Comparison of ENCODE assay signal across 33 cellular contexts in genomic region chr2:121534007-121534406, GRCh38. TPM values are rescaled to one million over a fixed set of nuclear protein-coding genes. Genes with fewer than 3 reads are reported as not detected.
DNase-seq lines count a peak whose midpoint lies in the region; ATAC-seq and TF ChIP-seq lines count a peak whose summit lies in the region.
"Had no signal": no experiment of that assay in that cellular context is flagged by ENCODE, and none has a peak within 500 bp of the region (broad histone marks: within the 10 kb centered on the region; RNA-seq: fewer than 3 reads in every experiment).

No MANE protein-coding gene starts in this region.

- H3K9me2 ChIP-seq in SK-N-SH, result no peaks in the 10 kb centered on the region

- peak overlapping the region; percentile 45 for H3K27ac Mint-ChIP-seq in activated T-cell treated with anti-CD3 and anti-CD28 coated beads, Interleukin-2, amount 50 U/mL, for 24 hours
- peak overlapping the region; percentile 34 to 71 for H3K27ac Mint-ChIP-seq in T-cell
- H3K27ac Mint-ChIP-seq in stimulated activated memory B cell treated with anti-CD40 and anti-IgM and Interleukin-4, amounts not matched to agents 10 μg/mL and 1 μg/mL and 100 μg/mL, for 72 hours, result no peak overlapping the region
- H3K27ac Mint-ChIP-seq: activated T-helper 1 cell treated with anti-CD3 and anti-CD28 coated beads, Interleukin-12 subunit alpha, Interleukin-12 subunit beta, Interleukin-2, Interleukin-4 antibody, amounts not matched to agents 30 ng/mL and 10 ng/mL and 1 ng/mL, durations not matched to agents 14 hours and 24 hours and 36 hours had no signal

- no peak for TF ChIP-seq POLR2A in spleen (IDR thresholded peaks at IDR 0.05)

- H3K4me3 Mint-ChIP-seq in activated T-cell treated with anti-CD3 and anti-CD28 coated beads, Interleukin-2, amount 50 U/mL, for 24 hours, result no peak overlapping the region
- H3K4me3 Mint-ChIP-seq in T-cell, result no peak overlapping the region
- no peak overlapping the region for H3K4me3 Mint-ChIP-seq in stimulated activated memory B cell treated with anti-CD40 and anti-IgM and Interleukin-4, amounts not matched to agents 10 μg/mL and 1 μg/mL and 100 μg/mL, for 72 hours
- H3K4me3 Mint-ChIP-seq: activated T-helper 1 cell treated with anti-CD3 and anti-CD28 coated beads, Interleukin-12 subunit alpha, Interleukin-12 subunit beta, Interleukin-2, Interleukin-4 antibody, amounts not matched to agents 30 ng/mL and 10 ng/mL and 1 ng/mL, durations not matched to agents 14 hours and 24 hours and 36 hours had no signal

- H3K36me3 ChIP-seq in liver (ENCODE audit: control insufficient read depth in 4 of 4, insufficient read depth in 3 of 4, low read depth in 1 of 4, low read length in 3 of 4) (no peaks in the 10 kb centered on the region), spleen (peaks cover 0 to 4% (median 0%) of the 10 kb centered on the region in 6 donors), SK-N-SH (replicated peaks in 1 of 2; ENCODE audit: control insufficient read depth in 1 of 2, insufficient read depth in 2 of 2, low read length in 1 of 2) (no peaks in the 10 kb centered on the region)
- H3K36me3 ChIP-seq: ovary had no signal

- H3K9ac ChIP-seq in liver (ENCODE audit: low read depth in 1 of 2, low read length in 2 of 2) (no peak overlapping the region), SK-N-SH (no peak overlapping the region)

- H3K27me3 ChIP-seq in liver (ENCODE audit: control insufficient read depth in 4 of 4, insufficient read depth in 4 of 4, low read length in 3 of 4) (no peaks in the 10 kb centered on the region), spleen (replicated peaks in 1 of 7) (no peaks in the 10 kb centered on the region), SK-N-SH (ENCODE audit: insufficient read depth) (no peaks in the 10 kb centered on the region), dorsolateral prefrontal cortex (no peaks in the 10 kb centered on the region)
- H3K27me3 ChIP-seq: foreskin keratinocyte, ovary had no signal

- no peak for TF ChIP-seq CTCF in liver (IDR thresholded peaks at IDR 0.05; ENCODE audit: low read depth, low read length, missing input control)
- TF ChIP-seq CTCF in spleen (IDR thresholded peaks at IDR 0.05 in 8 of 11, conservative IDR thresholded peaks at IDR 0.05 in 3 of 11), result no peak
- TF ChIP-seq CTCF in SK-N-SH (IDR thresholded peaks at IDR 0.05), result no peak
- no peak for TF ChIP-seq CTCF in dorsolateral prefrontal cortex (IDR thresholded peaks at IDR 0.05 in 54 of 56, conservative IDR thresholded peaks at IDR 0.05 in 2 of 56; ENCODE audit: low read depth in 1 of 56, partially characterized antibody in 56 of 56)

- H3K9me3 Mint-ChIP-seq in activated T-cell treated with anti-CD3 and anti-CD28 coated beads, Interleukin-2, amount 50 U/mL, for 24 hours, result no peaks in the 10 kb centered on the region
- H3K9me3 Mint-ChIP-seq in T-cell, result no peaks in the 10 kb centered on the region
- no peaks in the 10 kb centered on the region for H3K9me3 Mint-ChIP-seq in stimulated activated memory B cell treated with anti-CD40 and anti-IgM and Interleukin-4, amounts not matched to agents 10 μg/mL and 1 μg/mL and 100 μg/mL, for 72 hours
- H3K9me3 Mint-ChIP-seq: activated T-helper 1 cell treated with anti-CD3 and anti-CD28 coated beads, Interleukin-12 subunit alpha, Interleukin-12 subunit beta, Interleukin-2, Interleukin-4 antibody, amounts not matched to agents 30 ng/mL and 10 ng/mL and 1 ng/mL, durations not matched to agents 14 hours and 24 hours and 36 hours had no signal

- H2AFZ ChIP-seq in SK-N-SH (ENCODE audit: low read depth), result no peak overlapping the region

- no peaks in the 10 kb centered on the region for H3K9me3 ChIP-seq in liver (ENCODE audit: control insufficient read depth in 4 of 4, low read length in 3 of 4)
- no peaks in the 10 kb centered on the region for H3K9me3 ChIP-seq in spleen
- no peaks in the 10 kb centered on the region for H3K9me3 ChIP-seq in SK-N-SH
- H3K9me3 ChIP-seq: ovary had no signal

- H3K36me3 Mint-ChIP-seq in activated T-cell treated with anti-CD3 and anti-CD28 coated beads, Interleukin-2, amount 50 U/mL, for 24 hours (ENCODE audit: low read depth), result peaks cover 12% of the 10 kb centered on the region
- H3K36me3 Mint-ChIP-seq in T-cell, result no peaks in the 10 kb centered on the region
- H3K36me3 Mint-ChIP-seq in stimulated activated memory B cell treated with anti-CD40 and anti-IgM and Interleukin-4, amounts not matched to agents 10 μg/mL and 1 μg/mL and 100 μg/mL, for 72 hours, result peaks cover 9% of the 10 kb centered on the region

- no peak for TF ChIP-seq EP300 in SK-N-SH (IDR thresholded peaks at IDR 0.05; ENCODE audit: borderline replicate concordance in 1 of 2, low read depth in 1 of 2, low read length in 1 of 2)

- no peak overlapping the region for H3K27ac ChIP-seq in liver (ENCODE audit: low read depth in 1 of 2, low read length in 2 of 2)
- peak overlapping the region in 5 of 8 donors; percentile 1 to 96 (median 24) for H3K27ac ChIP-seq in spleen
- no peak overlapping the region for H3K27ac ChIP-seq in SK-N-SH (ENCODE audit: low read depth in 2 of 2, low read length in 1 of 2)
- peak overlapping the region in 2 of 59 donors; percentile 7 for H3K27ac ChIP-seq in dorsolateral prefrontal cortex
- H3K27ac ChIP-seq: foreskin keratinocyte, ovary had no signal

- no peak for DNase-seq in activated T-cell treated with anti-CD3 and anti-CD28 coated beads, Interleukin-2, amount 50 U/mL, for 24 hours
- DNase-seq in activated T-cell treated with anti-CD3 and anti-CD28 coated beads, Interleukin-2, amount 50 U/mL, for 48 hours, result no peak
- DNase-seq in T-cell (no peak), spleen (no peak), SK-N-SH (no peak), dorsolateral prefrontal cortex (no peak)
- DNase-seq: 8988T; activated naive CD4-positive, alpha-beta T cell treated with anti-CD3 and anti-CD28 coated beads, Interleukin-2, amount 50 U/mL, for 16 hours; AML-193; aorta; central memory CD4-positive, alpha-beta T cell; COR-L47; DND-41; foreskin keratinocyte; KG1; kidney; NCI-H146; NCI-H2171; NCI-H526; RPMI8226; stimulated activated CD4-positive, alpha-beta T cell treated with anti-CD3 and anti-CD28 coated beads, Interleukin-2, amount 100 ng/mL, for 24 hours; stimulated activated naive CD4-positive, alpha-beta T cell treated with Interleukin-2 at 50 U/mL for 16 hours had no signal

- no peaks in the 10 kb centered on the region for H3K27me3 Mint-ChIP-seq in activated T-cell treated with anti-CD3 and anti-CD28 coated beads, Interleukin-2, amount 50 U/mL, for 24 hours
- no peaks in the 10 kb centered on the region for H3K27me3 Mint-ChIP-seq in T-cell
- no peaks in the 10 kb centered on the region for H3K27me3 Mint-ChIP-seq in stimulated activated memory B cell treated with anti-CD40 and anti-IgM and Interleukin-4, amounts not matched to agents 10 μg/mL and 1 μg/mL and 100 μg/mL, for 72 hours

- TF ChIP-seq RAD21 in liver (IDR thresholded peaks at IDR 0.05), result no peak
- TF ChIP-seq RAD21 in SK-N-SH (IDR thresholded peaks at IDR 0.05; ENCODE audit: low read length), result no peak

- peaks cover 25% of the 10 kb centered on the region for H3F3A ChIP-seq in SK-N-SH (replicated peaks; ENCODE audit: insufficient read depth)

- intact Hi-C loops in spleen (cut with DNase I; ENCODE audit: low total_unique reads) (loop anchor here (5.0 kb wide), 1 partner anchor 113 kb away; the partner anchor contains the start of gene CLASP1), dorsolateral prefrontal cortex (cut with DNase I) (loop anchor here (5.0 kb wide), 5 partner anchors 33 to 223 kb away; partner anchors contain the start of genes NIFK (in 2 of the 2) and TSN (in 1 of the 2))

- H3K4me2 ChIP-seq in SK-N-SH, result no peak overlapping the region

- POLR2A ChIA-PET in T-cell (lab: Charles Lee), result no interaction called here
- POLR2A ChIA-PET in SK-N-SH (lab: Yijun Ruan, JAX), result no interaction called here

- peaks cover 65% of the 10 kb centered on the region for H3K79me2 ChIP-seq in SK-N-SH (ENCODE audit: insufficient read depth)

- peaks cover 14% of the 10 kb centered on the region for H4K20me1 ChIP-seq in SK-N-SH (ENCODE audit: insufficient read depth)

- H3K4me1 Mint-ChIP-seq in activated T-cell treated with anti-CD3 and anti-CD28 coated beads, Interleukin-2, amount 50 U/mL, for 24 hours (ENCODE audit: low read depth), result peaks cover 53% of the 10 kb centered on the region
- peaks cover 37 to 50% (median 39%) of the 10 kb centered on the region in 3 donors for H3K4me1 Mint-ChIP-seq in T-cell
- H3K4me1 Mint-ChIP-seq in stimulated activated memory B cell treated with anti-CD40 and anti-IgM and Interleukin-4, amounts not matched to agents 10 μg/mL and 1 μg/mL and 100 μg/mL, for 72 hours, result peaks cover 61% of the 10 kb centered on the region

- H3K4me1 ChIP-seq in liver (ENCODE audit: control insufficient read depth in 4 of 4, insufficient read depth in 4 of 4, low read length in 3 of 4) (peaks cover 0 to 27% (median 16%) of the 10 kb centered on the region in 4 donors), spleen (peaks cover 19 to 69% (median 41%) of the 10 kb centered on the region in 6 donors), SK-N-SH (ENCODE audit: control insufficient read depth in 1 of 2, insufficient read depth in 2 of 2, low read depth in 1 of 2, low read length in 1 of 2) (peaks cover 7 to 11% of the 10 kb centered on the region in 2 experiments; a peak in 3 of 4 replicates)

- CTCF ChIA-PET in T-cell (lab: Charles Lee) (interaction anchor here in 1 of 2 donors (0.9 kb wide), 1 partner anchor 118 kb away, joined by 3 read pairs; no protein-coding TSS in a partner anchor), SK-N-SH (lab: Yijun Ruan, JAX) (no interaction called here)

- no peak for ATAC-seq in T-cell (replicated peaks in 1 of 4)
- ATAC-seq in stimulated activated memory B cell treated with anti-CD40 and anti-IgM and Interleukin-4, amounts not matched to agents 10 μg/mL and 1 μg/mL and 100 μg/mL, for 72 hours, result no peak
- ATAC-seq: activated CD4-positive, CD25-positive, alpha-beta regulatory T cell treated with anti-CD3 and anti-CD28 coated beads, Interleukin-2, amount 50 U/mL, for 24 hours; foreskin keratinocyte; GM12878; HCT116 had no signal

- H3K4me3 ChIP-seq in liver (ENCODE audit: low read depth in 1 of 3, low read length in 3 of 3), result no peak overlapping the region
- no peak overlapping the region for H3K4me3 ChIP-seq in spleen
- no peak overlapping the region for H3K4me3 ChIP-seq in SK-N-SH (ENCODE audit: low read depth in 2 of 2, low read length in 1 of 2)
- no peak overlapping the region for H3K4me3 ChIP-seq in dorsolateral prefrontal cortex
- H3K4me3 ChIP-seq: GM12878, lung, ovary had no signal

TF ChIP-seq in SK-N-SH, 30 proteins besides CTCF, POLR2A, EP300 and RAD21 (continues in another document):
- TF ChIP-seq TEAD4 (IDR thresholded peaks at IDR 0.05; ENCODE audit: borderline replicate concordance, insufficient read depth) (no peak), RXRA (IDR thresholded peaks at IDR 0.05; ENCODE audit: borderline replicate concordance, low read depth) (no peak), RFX5 (IDR thresholded peaks at IDR 0.05; ENCODE audit: low read length) (no peak)

RNA-seq across cellular contexts. Expression of gene RNU4ATAC, which starts 3.3 kb away (rescaled TPM):
- total RNA-seq in T-cell, result not detected
- total RNA-seq in liver, result not detected
- 1 to 10 TPM in 1 of 2 donors, not detected in 1; 5.1 TPM for polyA plus RNA-seq in liver
- 10 to 100 TPM in 1 of 7 donors, under 1 TPM in 1, not detected in 5; under 0.01 to 11.8 TPM for total RNA-seq in spleen
- not detected for polyA plus RNA-seq in spleen
- polyA plus RNA-seq in SK-N-SH (2012; rRNA removed), result not detected in 2 replicates
- not detected in 2 replicates for polyA plus RNA-seq in SK-N-SH (2012; cell fraction: cytosol; rRNA removed)
- polyA plus RNA-seq in SK-N-SH (2012; cell fraction: nucleus; rRNA removed), result not detected in 2 replicates
- total RNA-seq in dorsolateral prefrontal cortex, result 10 to 100 TPM in 2 of 120 experiments, not detected in 118; 19.6 to 23.6 TPM
- total RNA-seq: activated T-helper 1 cell treated with anti-CD3 and anti-CD28 coated beads, Interleukin-12 subunit alpha, Interleukin-12 subunit beta, Interleukin-2, Interleukin-4 antibody, amounts not matched to agents 30 ng/mL and 10 ng/mL and 1 ng/mL, durations not matched to agents 14 hours and 24 hours and 36 hours; aorta; foreskin keratinocyte; GM12878; HT-29; lung; ovary had no signal
- polyA plus RNA-seq: aorta, esophagus, foreskin keratinocyte, lung, ovary, thymus had no signal

Comparison
In these comparisons a context has a peak if more than half of its experiments do, and no peak if none do; other contexts are left out.
1. H3K27ac ChIP-seq: peak in spleen (5 of 8); none in liver (0 of 2) and SK-N-SH (0 of 2).